Comparison of ENCODE assay signal across 8 cellular contexts in genomic region chr2:236352761-236353593, GRCh38.
DNase-seq lines count a peak whose midpoint lies in the region; ATAC-seq and FAIRE-seq lines count a peak whose summit lies in the region.

No MANE protein-coding gene starts in this region.

- FAIRE-seq in TTC549 (lab: Jason Lieb, UNC) = peak; percentile 85

- DNase-seq in NCI-H2107 treated with DMSO at 0.1 percent for 48 hours (lab: John Stamatoyannopoulos, UW; ENCODE audit: unreplicated experiment) = peak; percentile 19
- no peak for DNase-seq in NCI-H2107 (lab: John Stamatoyannopoulos, UW)
- DNase-seq in LHCN-M2 (ENCODE audit: low read depth) = peak; percentile 15
- DNase-seq in fibroblast of the conjunctiva (ENCODE audit: low read depth) = peak; percentile 4
- DNase-seq in pulmonary artery endothelial cell (ENCODE audit: low read depth, low spot score) = peak; percentile 10

- ATAC-seq in GM19324 (IDR thresholded peaks at IDR 0.05; ENCODE audit: low FRiP score, unreplicated experiment) (no peak), GM21447 (IDR thresholded peaks at IDR 0.05; ENCODE audit: unreplicated experiment) (no peak)
